26 cellular contexts compared by ENCODE assay signal in genomic region chr6:155646443-155646842, GRCh38.
DNase-seq lines count a peak whose midpoint lies in the region; ATAC-seq, FAIRE-seq and TF ChIP-seq lines count a peak whose summit lies in the region.
"Had no signal": no experiment of that assay in that cellular context is flagged by ENCODE, and none has a peak within 500 bp of the region (broad histone marks: within the 10 kb centered on the region; RNA-seq: fewer than 3 reads in every experiment).

No MANE protein-coding gene starts in this region.

- H2BK12ac ChIP-seq in mesenchymal stem cell (ENCODE audit: low read length in 2 of 2) = no peak overlapping the region

- no peak overlapping the region for H2BK15ac ChIP-seq in mesenchymal stem cell (ENCODE audit: low read depth, poor library complexity, severe bottlenecking)

- DNase-seq in GM23338 (ENCODE audit: low spot score) (no peak), SK-N-MC (ENCODE audit: low read depth, low spot score) (no peak), epithelial cell of esophagus (ENCODE audit: low read depth) (peak; percentile 2), mesenchymal stem cell (peak; percentile 25), RKO (ENCODE audit: low spot score) (no peak), RCC 7860 (ENCODE audit: low spot score) (no peak)
- DNase-seq in activated effector memory CD4-positive, alpha-beta T cell treated with anti-CD3 and anti-CD28 coated beads, Interleukin-2, amount 50 U/mL, for 16 hours = no peak
- DNase-seq: activated CD4-positive, alpha-beta T cell treated with anti-CD3 and anti-CD28 coated beads, Interleukin-2, amount 50 U/mL, for 4 hours; adrenal gland; caudate nucleus; DND-41; effector CD4-positive, alpha-beta T cell; head of caudate nucleus; naive thymus-derived CD8-positive, alpha-beta T cell; NK-92 treated with Interleukin-12 subunit alpha and Interleukin-12 subunit beta, amount 100 ng/mL, for 24 hours; SK-N-SH; substantia nigra; T-helper 2 cell had no signal

- peaks cover 10% of the 10 kb centered on the region for H3K4me1 Mint-ChIP-seq in GM23338

- H2AK5ac ChIP-seq in mesenchymal stem cell (ENCODE audit: low read length, severe bottlenecking) = no peak overlapping the region

- H3K9me2 ChIP-seq in GM23338 (ENCODE audit: insufficient read depth) = no peaks in the 10 kb centered on the region
- H3K9me2 ChIP-seq: SK-N-SH had no signal

- H3K4ac ChIP-seq in mesenchymal stem cell (ENCODE audit: low read depth in 1 of 2, low read length in 2 of 2) = no peak overlapping the region

- H3K4me3 Mint-ChIP-seq in GM23338 = no peak overlapping the region
- H3K4me3 Mint-ChIP-seq: mesothelial cell of epicardium; naive thymus-derived CD8-positive, alpha-beta T cell; WTC11 had no signal

- peaks cover 2% of the 10 kb centered on the region; the same call in 1 of the 2 replicates for H3K9me3 ChIP-seq in SK-N-MC (ENCODE audit: low read depth, low read length)
- peaks cover 3% of the 10 kb centered on the region for H3K9me3 ChIP-seq in mesenchymal stem cell (ENCODE audit: control insufficient read depth, low read length)
- H3K9me3 ChIP-seq: adrenal gland had no signal

- ATAC-seq in GM23338 = no peak
- no peak for ATAC-seq in HG02870 (IDR thresholded peaks at IDR 0.05; ENCODE audit: unreplicated experiment)
- ATAC-seq: GM12878; HCT116; left lobe of liver; naive thymus-derived CD8-positive, alpha-beta T cell; Panc1; WTC11 had no signal

- no peaks in the 10 kb centered on the region for H3K79me1 ChIP-seq in mesenchymal stem cell (replicated peaks; ENCODE audit: low read length, poor library complexity, severe bottlenecking)

- FAIRE-seq in RCC 7860 (lab: Jason Lieb, UNC) = no peak
- FAIRE-seq: GM12878 had no signal

- H4K91ac ChIP-seq in mesenchymal stem cell (ENCODE audit: low read length) = no peak overlapping the region

- H4K8ac ChIP-seq in mesenchymal stem cell (ENCODE audit: low read length) = no peak overlapping the region

- H3K27ac ChIP-seq in GM23338 (ENCODE audit: low read depth) = no peak overlapping the region
- peak overlapping the region; percentile 93 for H3K27ac ChIP-seq in SK-N-MC
- H3K27ac ChIP-seq in mesenchymal stem cell (ENCODE audit: low read length, poor library complexity, severe bottlenecking) = no peak overlapping the region
- H3K27ac ChIP-seq: adrenal gland, BLaER1 had no signal

- H3K18ac ChIP-seq in mesenchymal stem cell (ENCODE audit: low read depth in 1 of 2, low read length in 2 of 2) = no peak overlapping the region

- H3K4me3 ChIP-seq in GM23338 (no peak overlapping the region), SK-N-MC (peak overlapping the region; percentile 64), epithelial cell of esophagus (ENCODE audit: low read length) (no peak overlapping the region), mesenchymal stem cell (ENCODE audit: insufficient read depth in 1 of 2, low read depth in 1 of 2, low read length in 2 of 2) (no peak overlapping the region)
- H3K4me3 ChIP-seq: adrenal gland, BLaER1, GM12878 had no signal

- TF ChIP-seq CTCF in GM23338 (conservative IDR thresholded peaks at IDR 0.05; ENCODE audit: low read depth in 2 of 2) (no peak), epithelial cell of esophagus (IDR thresholded peaks at IDR 0.05; ENCODE audit: insufficient read depth, low read depth, low read length, missing control alignments) (no peak)

- no peaks in the 10 kb centered on the region for H4K20me1 ChIP-seq in GM23338 (replicated peaks; ENCODE audit: insufficient read depth)
- H4K20me1 ChIP-seq: BLaER1 had no signal

- H3K36me3 ChIP-seq in GM23338 (ENCODE audit: insufficient read depth) (no peaks in the 10 kb centered on the region), SK-N-MC (ENCODE audit: insufficient read depth, low read length) (no peaks in the 10 kb centered on the region; the same call in 1 of the 2 replicates), mesenchymal stem cell (ENCODE audit: control insufficient read depth in 1 of 2, insufficient read depth in 2 of 2, low read depth in 1 of 2, low read length in 2 of 2) (no peaks in the 10 kb centered on the region)
- H3K36me3 ChIP-seq: adrenal gland, BLaER1 had no signal

- H3K36me3 Mint-ChIP-seq in GM23338 (ENCODE audit: low read depth) = peaks cover 7% of the 10 kb centered on the region; the same call in 2 of the 3 replicates
- H3K36me3 Mint-ChIP-seq: mesothelial cell of epicardium had no signal

- H2AFZ ChIP-seq in GM23338 (0 out of 2 replicates have a peak overlapping the region, but pooled peaks have one; percentile 45), mesenchymal stem cell (ENCODE audit: low read depth, low read length) (no peak overlapping the region)

- no peaks in the 10 kb centered on the region for H3F3A ChIP-seq in GM23338 (replicated peaks; ENCODE audit: low read depth)

- no peak overlapping the region for H3K27ac Mint-ChIP-seq in GM23338
- H3K27ac Mint-ChIP-seq: naive thymus-derived CD8-positive, alpha-beta T cell; WTC11 had no signal

- H3K79me2 ChIP-seq in GM23338 (replicated peaks; ENCODE audit: insufficient read depth) = no peaks in the 10 kb centered on the region

- peaks cover 14% of the 10 kb centered on the region; the same call in 1 of the 2 replicates for H3K4me1 ChIP-seq in GM23338 (ENCODE audit: insufficient read depth)
- no peaks in the 10 kb centered on the region for H3K4me1 ChIP-seq in mesenchymal stem cell (ENCODE audit: control insufficient read depth, insufficient read depth, low read depth, low read length)
- H3K4me1 ChIP-seq: adrenal gland had no signal

- H2BK5ac ChIP-seq in mesenchymal stem cell (ENCODE audit: low read depth, low read length, poor library complexity, severe bottlenecking) = no peak overlapping the region

- no peak overlapping the region for H2BK120ac ChIP-seq in mesenchymal stem cell (ENCODE audit: low read depth, low read length)

- H3K9me3 Mint-ChIP-seq in GM23338 = peaks cover 13% of the 10 kb centered on the region

- H3K4me2 ChIP-seq in GM23338 (no peak overlapping the region), mesenchymal stem cell (ENCODE audit: low read length, poor library complexity, severe bottlenecking) (no peak overlapping the region)
- H3K4me2 ChIP-seq: BLaER1, SK-N-SH had no signal

- WGBS in mesenchymal stem cell = 85% methylated on average over 4 of the region's 5 CpGs

- H3K9ac ChIP-seq in SK-N-MC (ENCODE audit: insufficient read length) = peak overlapping the region; percentile 69
- H3K9ac ChIP-seq in mesenchymal stem cell (ENCODE audit: low read length) = no peak overlapping the region
- H3K9ac ChIP-seq: BLaER1, SK-N-SH had no signal

- H3K27me3 ChIP-seq in GM23338 (ENCODE audit: insufficient read depth) (no peaks in the 10 kb centered on the region), mesenchymal stem cell (ENCODE audit: control insufficient read depth in 1 of 2, insufficient read depth in 1 of 2, low read length in 2 of 2) (no peaks in the 10 kb centered on the region)
- H3K27me3 ChIP-seq: adrenal gland, BLaER1 had no signal

- H3K14ac ChIP-seq in mesenchymal stem cell (ENCODE audit: low read length in 2 of 2) = no peak overlapping the region

- no peak overlapping the region for H3K23ac ChIP-seq in mesenchymal stem cell (ENCODE audit: low read length in 2 of 2)

- H3K27me3 Mint-ChIP-seq in GM23338 (ENCODE audit: insufficient read depth, low read depth, poor library complexity) = no peaks in the 10 kb centered on the region

TF ChIP-seq in GM23338, 12 proteins besides CTCF, POLR2A, EP300 and RAD21 (continues in another document):
- TF ChIP-seq ETS1 (IDR thresholded peaks at IDR 0.05) = no peak
- TF ChIP-seq EZH2phosphoT487 (IDR thresholded peaks at IDR 0.05; ENCODE audit: unreplicated experiment) = no peak
- no peak for TF ChIP-seq STAT1 (IDR thresholded peaks at IDR 0.05; ENCODE audit: unreplicated experiment)
- no peak for TF ChIP-seq CREB1 (CRISPR knock-in tag; IDR thresholded peaks at IDR 0.05; ENCODE audit: low read depth)
- no peak for TF ChIP-seq ZNF114 (CRISPR knock-in tag; IDR thresholded peaks at IDR 0.05)
- no peak for TF ChIP-seq JUNB (IDR thresholded peaks at IDR 0.05; ENCODE audit: unreplicated experiment)

Comparison
In these comparisons a context has a peak if more than half of its experiments do, and no peak if none do; other contexts are left out.
1. DNase-seq: peak in epithelial cell of esophagus (single experiment) and mesenchymal stem cell (single experiment); none in GM23338 (single experiment), SK-N-MC (single experiment), activated effector memory CD4-positive, alpha-beta T cell treated with anti-CD3 and anti-CD28 coated beads, Interleukin-2, amount 50 U/mL, for 16 hours (single experiment), RKO (single experiment) and RCC 7860 (single experiment).